ENCODE assay signal across 16 cellular contexts in the genomic region with DNA sequence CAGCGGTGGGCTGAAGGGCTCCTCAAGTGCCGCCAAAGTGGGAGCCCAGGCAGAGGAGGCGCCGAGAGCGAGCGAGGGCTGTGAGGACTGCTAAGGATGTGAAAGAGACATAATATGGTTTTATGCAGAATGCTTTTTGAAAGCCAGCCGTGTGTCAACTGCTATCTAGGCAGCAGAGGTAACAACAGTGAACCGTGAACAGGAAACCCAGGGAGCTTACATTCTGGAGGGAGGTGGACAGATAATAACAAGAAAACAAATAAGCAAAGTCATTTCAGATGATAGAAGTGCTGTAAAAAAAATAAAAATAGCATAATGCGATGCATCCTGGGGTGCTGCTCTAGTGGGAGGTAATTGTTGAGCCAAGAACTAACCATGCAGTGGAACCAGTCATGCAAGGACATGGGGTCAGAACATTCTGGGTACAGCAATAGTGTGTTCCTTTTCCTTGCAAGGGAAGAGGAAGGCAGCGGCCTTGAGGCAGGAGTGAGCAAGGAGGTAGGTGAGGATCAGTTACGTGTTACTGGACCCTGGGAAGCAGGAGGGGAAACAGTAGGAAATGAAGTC.
"Had no signal": no experiment of that assay in that cellular context is flagged by ENCODE, and none has a peak within 500 bp of the region (broad histone marks: within the 10 kb centered on the region; RNA-seq: fewer than 3 reads in every experiment).

No MANE protein-coding gene starts in this region.

- H3K36me3 Mint-ChIP-seq: naive thymus-derived CD8-positive, alpha-beta T cell had no signal

- H3K27me3 Mint-ChIP-seq: activated CD4-positive, alpha-beta T cell treated with anti-CD3 and anti-CD28 coated beads for 36 hours; activated naive CD8-positive, alpha-beta T cell treated with anti-CD3 and anti-CD28 coated beads, Interleukin-2, amount 10 ng/mL, durations not matched to agents 7 days and 5 days; naive thymus-derived CD8-positive, alpha-beta T cell; progenitor cell of endocrine pancreas had no signal

- H3K9me3 ChIP-seq: breast epithelium, right lobe of liver, suprapubic skin had no signal

- H3K4me3 Mint-ChIP-seq: activated CD4-positive, alpha-beta T cell treated with anti-CD3 and anti-CD28 coated beads for 36 hours; activated CD8-positive, alpha-beta T cell treated with anti-CD3 and anti-CD28 coated beads for 36 hours; activated naive CD8-positive, alpha-beta T cell treated with anti-CD3 and anti-CD28 coated beads, Interleukin-2, amount 10 ng/mL, durations not matched to agents 7 days and 5 days; immature natural killer cell; naive thymus-derived CD8-positive, alpha-beta T cell had no signal

- H3K4me1 ChIP-seq: breast epithelium, suprapubic skin had no signal

- H3K27ac ChIP-seq: right lobe of liver, suprapubic skin had no signal

- H3K27ac Mint-ChIP-seq: activated CD4-positive, alpha-beta T cell treated with anti-CD3 and anti-CD28 coated beads for 36 hours; activated CD8-positive, alpha-beta T cell treated with anti-CD3 and anti-CD28 coated beads for 36 hours; activated naive CD8-positive, alpha-beta T cell treated with anti-CD3 and anti-CD28 coated beads, Interleukin-2, amount 10 ng/mL, durations not matched to agents 7 days and 5 days; immature natural killer cell; progenitor cell of endocrine pancreas had no signal

- H3K27me3 ChIP-seq: breast epithelium, dorsolateral prefrontal cortex, right lobe of liver, suprapubic skin had no signal

- ATAC-seq: activated CD4-positive, alpha-beta T cell treated with anti-CD3 and anti-CD28 coated beads for 36 hours; activated CD8-positive, alpha-beta T cell treated with anti-CD3 and anti-CD28 coated beads for 36 hours; left cardiac atrium; naive thymus-derived CD8-positive, alpha-beta T cell had no signal

- H3K9me3 Mint-ChIP-seq: activated CD8-positive, alpha-beta T cell treated with anti-CD3 and anti-CD28 coated beads for 36 hours; immature natural killer cell; naive thymus-derived CD8-positive, alpha-beta T cell had no signal

- H3K4me1 Mint-ChIP-seq: activated CD4-positive, alpha-beta T cell treated with anti-CD3 and anti-CD28 coated beads for 36 hours had no signal

- DNase-seq: activated CD4-positive, alpha-beta T cell treated with anti-CD3 and anti-CD28 coated beads for 36 hours; activated CD8-positive, alpha-beta memory T cell treated with anti-CD3 and anti-CD28 coated beads, Interleukin-2, amount 50 U/mL, for 4 hours; activated CD8-positive, alpha-beta T cell treated with anti-CD3 and anti-CD28 coated beads for 36 hours; activated naive CD8-positive, alpha-beta T cell treated with anti-CD3 and anti-CD28 coated beads, Interleukin-2, amount 10 ng/mL, durations not matched to agents 7 days and 5 days; anterior cingulate cortex; dorsolateral prefrontal cortex; immature natural killer cell; left cardiac atrium; naive thymus-derived CD8-positive, alpha-beta T cell; occipital lobe; right lobe of liver; stimulated activated CD4-positive, alpha-beta T cell treated with anti-CD3 and anti-CD28 coated beads, Interleukin-1b, Interleukin-23, amount 100 ng/mL, for 48 hours; stimulated activated naive CD4-positive, alpha-beta T cell treated with Interleukin-2 at 50 U/mL for 16 hours had no signal

- H3K4me3 ChIP-seq: breast epithelium, dorsolateral prefrontal cortex, right lobe of liver, suprapubic skin had no signal
